Comparison of ENCODE assay signal across 8 cellular contexts in genomic region chr17:10737168-10737622, GRCh38. TPM values are rescaled to one million over a fixed set of nuclear protein-coding genes. Genes with fewer than 3 reads are reported as not detected.
A peak's percentile ranks its signal among the peaks of the same experiment; 100 is the strongest.
DNase-seq lines count a peak whose midpoint lies in the region; ATAC-seq, FAIRE-seq and TF ChIP-seq lines count a peak whose summit lies in the region.

No MANE protein-coding gene starts in this region.

- 3 to 4% methylated on average over 6 of the region's 6 CpGs for WGBS in pancreas, 2 donors

- FAIRE-seq in frontal cortex (lab: Jason Lieb, UNC) (no peak), pancreas (lab: Jason Lieb, UNC) (peak; percentile 82)

- H3K4me3 Mint-ChIP-seq in activated naive CD4-positive, alpha-beta T cell treated with anti-CD3 and anti-CD28 coated beads for 36 hours: no peak overlapping the region

- H3K27me3 ChIP-seq in pancreas: no peaks in the 10 kb centered on the region

- intact Hi-C loops in activated naive CD4-positive, alpha-beta T cell treated with anti-CD3 and anti-CD28 coated beads for 36 hours (cut with micrococcal nuclease): loop anchor here (1.0 to 10.0 kb wide), 2 partner anchors 108 to 1258 kb away; partner anchors contain the start of gene ZNF18
- intact Hi-C loops in pancreas (cut with DNase I): loop anchor here in 1 of 3 donors (5.0 kb wide), 1 partner anchor 110 kb away; no protein-coding TSS in a partner anchor

- H3K27ac Mint-ChIP-seq in activated naive CD4-positive, alpha-beta T cell treated with anti-CD3 and anti-CD28 coated beads for 36 hours: no peak overlapping the region

- ATAC-seq in pancreas (peak; percentile 96 to 98 (median 97)), HG03565 (IDR thresholded peaks at IDR 0.05; ENCODE audit: unreplicated experiment) (no peak), HG03039 (IDR thresholded peaks at IDR 0.05; ENCODE audit: unreplicated experiment) (no peak)

- H3K4me1 Mint-ChIP-seq in activated naive CD4-positive, alpha-beta T cell treated with anti-CD3 and anti-CD28 coated beads for 36 hours (ENCODE audit: low read depth): peaks cover 20% of the 10 kb centered on the region

- H3K27me3 Mint-ChIP-seq in activated naive CD4-positive, alpha-beta T cell treated with anti-CD3 and anti-CD28 coated beads for 36 hours (ENCODE audit: low read depth): no peaks in the 10 kb centered on the region

- H3K4me1 ChIP-seq in pancreas: peaks cover 0 to 11% (median 4%) of the 10 kb centered on the region in 3 donors

- no peaks in the 10 kb centered on the region for H3K36me3 ChIP-seq in pancreas

- no peaks in the 10 kb centered on the region for H3K36me3 Mint-ChIP-seq in activated naive CD4-positive, alpha-beta T cell treated with anti-CD3 and anti-CD28 coated beads for 36 hours (ENCODE audit: low read depth)

- peak; percentile 89 for TF ChIP-seq CTCF in AG09319 (IDR thresholded peaks at IDR 0.05; ENCODE audit: low read depth, low read length)
- peak; percentile 76 for TF ChIP-seq CTCF in GM12873 (IDR thresholded peaks at IDR 0.05; ENCODE audit: insufficient read depth, low read depth, low read length, missing control alignments)
- peak; percentile 63 to 69 (median 66) for TF ChIP-seq CTCF in pancreas (IDR thresholded peaks at IDR 0.05)

- H3K9me3 ChIP-seq in pancreas: no peaks in the 10 kb centered on the region

- H3K27ac ChIP-seq in pancreas: peak overlapping the region in 3 of 4 donors; percentile 7 to 74 (median 54)

- no peaks in the 10 kb centered on the region for H3K9me3 Mint-ChIP-seq in activated naive CD4-positive, alpha-beta T cell treated with anti-CD3 and anti-CD28 coated beads for 36 hours

- DNase-seq in AG09319 (ENCODE audit: extremely low read depth, low read depth) (peak; percentile 18), NCI-H526 (lab: John Stamatoyannopoulos, UW) (peak; percentile 15 to 52), frontal cortex (ENCODE audit: low spot score in 2 of 2) (peak; percentile 31 to 58), pancreas (peak in 5 of 6 donors; percentile 56 to 80 (median 77))
- DNase-seq in activated naive CD4-positive, alpha-beta T cell treated with anti-CD3 and anti-CD28 coated beads for 36 hours: peak; percentile 58

- H3K4me3 ChIP-seq in pancreas: no peak overlapping the region

- CTCF ChIA-PET in activated naive CD4-positive, alpha-beta T cell treated with anti-CD3 and anti-CD28 coated beads for 36 hours (lab: Charles Lee): interaction anchor here (0.6 to 2.8 kb wide), 24 partner anchors 10 to 1437 kb away, joined by 3 to 34 read pairs (median 3); no protein-coding TSS in a partner anchor

RNA-seq across cellular contexts. Expression of gene TMEM220, which starts 7.4 kb away (rescaled TPM):
- under 1 TPM; 0.79 to 0.94 TPM for total RNA-seq in activated naive CD4-positive, alpha-beta T cell treated with anti-CD3 and anti-CD28 coated beads for 36 hours
- total RNA-seq in frontal cortex (1.2 TPM), pancreas (10 to 100 TPM in 1 of 6 donors, 1 to 10 TPM in 5; 3.0 to 12.4 (median 8.2) TPM)
- polyA plus RNA-seq in pancreas: 1 to 10 TPM; 6.2 to 9.2 TPM

RNA-seq across cellular contexts. Expression of gene ADPRM, which starts 39.8 kb away (rescaled TPM):
- 10 to 100 TPM; 11.1 to 12.6 TPM for total RNA-seq in activated naive CD4-positive, alpha-beta T cell treated with anti-CD3 and anti-CD28 coated beads for 36 hours
- total RNA-seq in frontal cortex (17.5 TPM), pancreas (1 to 10 TPM; 4.1 to 6.9 (median 4.3) TPM)
- polyA plus RNA-seq in pancreas: 1 to 10 TPM; 6.5 to 6.8 TPM

RNA-seq across cellular contexts. Expression of gene SCO1, which starts 39.9 kb away (rescaled TPM):
- 10 to 100 TPM; 34.0 to 37.6 TPM for total RNA-seq in activated naive CD4-positive, alpha-beta T cell treated with anti-CD3 and anti-CD28 coated beads for 36 hours
- total RNA-seq in frontal cortex: 11.4 TPM
- 10 to 100 TPM in 3 of 6 donors, 1 to 10 TPM in 3; 7.0 to 12.4 (median 9.9) TPM for total RNA-seq in pancreas
- polyA plus RNA-seq in pancreas: 1 to 10 TPM; 3.3 to 8.9 TPM

Comparison
In these comparisons a context has a peak if more than half of its experiments do, and no peak if none do; other contexts are left out.
1. DNase-seq: peak in every context shown above with its lines; median percentile 77 in pancreas; 58 in activated naive CD4-positive, alpha-beta T cell treated with anti-CD3 and anti-CD28 coated beads for 36 hours; 44 in frontal cortex; 34 in NCI-H526; 18 in AG09319.
2. ATAC-seq: peak in pancreas (4 of 4); none in HG03565 (single experiment) and HG03039 (single experiment).
3. Peak in every context shown above with its lines, with median percentiles within 50 percentile points of each other: CTCF ChIP-seq.